7 cellular contexts compared by ENCODE assay signal in genomic region chr9:94030318-94031179, GRCh38. TPM values are rescaled to one million over a fixed set of nuclear protein-coding genes. Genes with fewer than 3 reads are reported as not detected.
DNase-seq lines count a peak whose midpoint lies in the region; ATAC-seq and TF ChIP-seq lines count a peak whose summit lies in the region.

No MANE protein-coding gene starts in this region.

- TF ChIP-seq POLR2A in GM15510 (IDR thresholded peaks at IDR 0.05; ENCODE audit: borderline replicate concordance, extremely low read depth, insufficient read length) (peak; percentile 87), sigmoid colon (IDR thresholded peaks at IDR 0.05) (peak in 1 of 2 donors; percentile 32)

- no peaks in the 10 kb centered on the region for H3K27me3 ChIP-seq in sigmoid colon

- no peaks in the 10 kb centered on the region for H3K9me3 ChIP-seq in sigmoid colon

- H3K4me1 ChIP-seq in sigmoid colon, result peaks cover 0 to 25% (median 13%) of the 10 kb centered on the region in 4 donors

- DNase-seq in NCI-H1436 (lab: John Stamatoyannopoulos, UW) (peak; percentile 85), T-helper 9 cell (peak; percentile 69), astrocyte of the spinal cord (ENCODE audit: low read depth, low spot score) (peak; percentile 83), iPS DF 4.7 (ENCODE audit: extremely low read depth, low spot score) (peak; percentile 33), sigmoid colon (peak; percentile 92)

- no peak for TF ChIP-seq EP300 in sigmoid colon (IDR thresholded peaks at IDR 0.05)

- peak overlapping the region; percentile 82 for H3K4me3 ChIP-seq in astrocyte of the spinal cord (ENCODE audit: low read depth, low read length)
- H3K4me3 ChIP-seq in sigmoid colon, result peak overlapping the region; percentile 75 to 93 (median 92)

- H3K27ac ChIP-seq in sigmoid colon, result peak overlapping the region; percentile 83 to 88 (median 85)

- 0% methylated on average over 97 of the region's 97 CpGs for WGBS in sigmoid colon, 2 donors

- in situ Hi-C loops in astrocyte of the spinal cord (cut with HindIII; ENCODE audit: low sequenced_read_pairs), result no loop called here

- H3K36me3 ChIP-seq in sigmoid colon, result no peaks in the 10 kb centered on the region

- intact Hi-C loops in sigmoid colon (cut with DNase I), result no loop called here

- peak; percentile 100 for ATAC-seq in HG02798 (IDR thresholded peaks at IDR 0.05; ENCODE audit: poor library complexity, unreplicated experiment)

- TF ChIP-seq CTCF in astrocyte of the spinal cord (IDR thresholded peaks at IDR 0.05; ENCODE audit: low read depth, low read length), result no peak
- TF ChIP-seq CTCF in sigmoid colon (IDR thresholded peaks at IDR 0.05), result no peak

RNA-seq across cellular contexts. Expression of gene PTPDC1, which starts 53.7 kb away (rescaled TPM):
- total RNA-seq in sigmoid colon, result 10 to 100 TPM; 12.0 to 16.3 (median 13.8) TPM
- polyA plus RNA-seq in sigmoid colon, result 1 to 10 TPM; 2.1 to 2.5 (median 2.4) TPM

Comparison
In these comparisons a context has a peak if more than half of its experiments do, and no peak if none do; other contexts are left out.
1. Peak in every context shown above with its lines: DNase-seq, ATAC-seq, H3K4me3 ChIP-seq and H3K27ac ChIP-seq.
2. DNase-seq: peak in every context shown above with its lines; median percentile 92 in sigmoid colon; 85 in NCI-H1436; 83 in astrocyte of the spinal cord; 69 in T-helper 9 cell; 33 in iPS DF 4.7.